Comparison of ENCODE assay signal across 22 cellular contexts in genomic region chr3:194235160-194235559, GRCh38.
A peak's percentile ranks its signal among the peaks of the same experiment; 100 is the strongest.
DNase-seq lines count a peak whose midpoint lies in the region; ATAC-seq and TF ChIP-seq lines count a peak whose summit lies in the region.
"Had no signal": no experiment of that assay in that cellular context is flagged by ENCODE, and none has a peak within 500 bp of the region (broad histone marks: within the 10 kb centered on the region; RNA-seq: fewer than 3 reads in every experiment).

No MANE protein-coding gene starts in this region.

- DNase-seq in DMS79 treated with DMSO at 0.1 percent for 48 hours (lab: John Stamatoyannopoulos, UW) (peak; percentile 36), DMS79 (lab: John Stamatoyannopoulos, UW) (no peak), cardiac muscle cell (ENCODE audit: low read depth in 1 of 2, low spot score in 1 of 2) (peak in 1 of 2 donors; percentile 82), islet precursor cell (peak; percentile 43), GF-D8 (lab: John Stamatoyannopoulos, UW) (no peak), middle frontal gyrus (ENCODE audit: extremely low spot score, low spot score) (no peak)
- no peak for DNase-seq in activated T-helper 2 cell treated with anti-CD3 and anti-CD28 coated beads, Interferon-gamma antibody, Interleukin-2, Interleukin-4, amounts not matched to agents 10 μg/mL and 5 μg/mL and 100 μg/mL, durations not matched to agents 14 hours and 24 hours and 36 hours (ENCODE audit: low spot score)
- DNase-seq: 8988T, MV-4-11, NCI-H1417, NCI-H187, NCI-H2107, NCI-H2227 treated with DMSO at 0.1 percent for 48 hours, NCI-H524 treated with DMSO at 0.1 percent for 48 hours, PC-3, SJCRH30 had no signal

- intact Hi-C loops in activated T-helper 2 cell treated with anti-CD3 and anti-CD28 coated beads, Interferon-gamma antibody, Interleukin-2, Interleukin-4, amounts not matched to agents 10 μg/mL and 5 μg/mL and 100 μg/mL, durations not matched to agents 14 hours and 24 hours and 36 hours (cut with micrococcal nuclease) = no loop called here

- peaks cover 42% of the 10 kb centered on the region for H3K27me3 Mint-ChIP-seq in activated T-helper 2 cell treated with anti-CD3 and anti-CD28 coated beads, Interferon-gamma antibody, Interleukin-2, Interleukin-4, amounts not matched to agents 10 μg/mL and 5 μg/mL and 100 μg/mL, durations not matched to agents 14 hours and 24 hours and 36 hours (ENCODE audit: low read depth)

- TF ChIP-seq CTCF in cardiac muscle cell (IDR thresholded peaks at IDR 0.05; ENCODE audit: low read depth, low read length) = no peak

- H3K9me3 Mint-ChIP-seq in activated T-helper 2 cell treated with anti-CD3 and anti-CD28 coated beads, Interferon-gamma antibody, Interleukin-2, Interleukin-4, amounts not matched to agents 10 μg/mL and 5 μg/mL and 100 μg/mL, durations not matched to agents 14 hours and 24 hours and 36 hours = no peaks in the 10 kb centered on the region

- no peaks in the 10 kb centered on the region for H3K9me3 ChIP-seq in cardiac muscle cell (ENCODE audit: low read depth)
- H3K9me3 ChIP-seq: SJCRH30 had no signal

- H3K4me1 ChIP-seq in cardiac muscle cell (ENCODE audit: low read depth) = peaks cover 31% of the 10 kb centered on the region
- H3K4me1 ChIP-seq: SJCRH30 had no signal

- H3K4me3 Mint-ChIP-seq in activated T-helper 2 cell treated with anti-CD3 and anti-CD28 coated beads, Interferon-gamma antibody, Interleukin-2, Interleukin-4, amounts not matched to agents 10 μg/mL and 5 μg/mL and 100 μg/mL, durations not matched to agents 14 hours and 24 hours and 36 hours (ENCODE audit: low read depth) = no peak overlapping the region
- H3K4me3 Mint-ChIP-seq: CD14-positive monocyte had no signal

- no peak for TF ChIP-seq POLR2A in GM18505 (IDR thresholded peaks at IDR 0.05; ENCODE audit: borderline replicate concordance, extremely low read depth, insufficient read depth, insufficient read length)

- H3K27ac ChIP-seq in cardiac muscle cell = peak overlapping the region; percentile 78
- H3K27ac ChIP-seq: KMS-11, RWPE1, SJCRH30 had no signal

- no peaks in the 10 kb centered on the region for H3K36me3 ChIP-seq in cardiac muscle cell
- H3K36me3 ChIP-seq: SJCRH30 had no signal

- no peak for ATAC-seq in GM18505 (IDR thresholded peaks at IDR 0.05; ENCODE audit: unreplicated experiment)
- ATAC-seq: GM12878, HepG2, PC-3 had no signal

- H3K4me3 ChIP-seq in cardiac muscle cell = no peak overlapping the region
- H3K4me3 ChIP-seq: GM12878, SJCRH30 had no signal

- no peaks in the 10 kb centered on the region for H3K4me1 Mint-ChIP-seq in activated T-helper 2 cell treated with anti-CD3 and anti-CD28 coated beads, Interferon-gamma antibody, Interleukin-2, Interleukin-4, amounts not matched to agents 10 μg/mL and 5 μg/mL and 100 μg/mL, durations not matched to agents 14 hours and 24 hours and 36 hours (ENCODE audit: low read depth)
- H3K4me1 Mint-ChIP-seq: CD14-positive monocyte had no signal

- no peaks in the 10 kb centered on the region for H3K27me3 ChIP-seq in cardiac muscle cell
- H3K27me3 ChIP-seq: SJCRH30 had no signal

- H3K27ac Mint-ChIP-seq in activated T-helper 2 cell treated with anti-CD3 and anti-CD28 coated beads, Interferon-gamma antibody, Interleukin-2, Interleukin-4, amounts not matched to agents 10 μg/mL and 5 μg/mL and 100 μg/mL, durations not matched to agents 14 hours and 24 hours and 36 hours = no peak overlapping the region
- H3K27ac Mint-ChIP-seq: CD14-positive monocyte had no signal

- H3K36me3 Mint-ChIP-seq in activated T-helper 2 cell treated with anti-CD3 and anti-CD28 coated beads, Interferon-gamma antibody, Interleukin-2, Interleukin-4, amounts not matched to agents 10 μg/mL and 5 μg/mL and 100 μg/mL, durations not matched to agents 14 hours and 24 hours and 36 hours (ENCODE audit: low read depth) = no peaks in the 10 kb centered on the region
- H3K36me3 Mint-ChIP-seq: CD14-positive monocyte had no signal

Comparison
In these comparisons a context has a peak if more than half of its experiments do, and no peak if none do; other contexts are left out.
1. DNase-seq: peak in DMS79 treated with DMSO at 0.1 percent for 48 hours (single experiment) and islet precursor cell (single experiment); none in DMS79 (single experiment), GF-D8 (single experiment), activated T-helper 2 cell treated with anti-CD3 and anti-CD28 coated beads, Interferon-gamma antibody, Interleukin-2, Interleukin-4, amounts not matched to agents 10 μg/mL and 5 μg/mL and 100 μg/mL, durations not matched to agents 14 hours and 24 hours and 36 hours (single experiment) and middle frontal gyrus (single experiment).